Comparison of ENCODE assay signal across 8 cellular contexts in the genomic region with DNA sequence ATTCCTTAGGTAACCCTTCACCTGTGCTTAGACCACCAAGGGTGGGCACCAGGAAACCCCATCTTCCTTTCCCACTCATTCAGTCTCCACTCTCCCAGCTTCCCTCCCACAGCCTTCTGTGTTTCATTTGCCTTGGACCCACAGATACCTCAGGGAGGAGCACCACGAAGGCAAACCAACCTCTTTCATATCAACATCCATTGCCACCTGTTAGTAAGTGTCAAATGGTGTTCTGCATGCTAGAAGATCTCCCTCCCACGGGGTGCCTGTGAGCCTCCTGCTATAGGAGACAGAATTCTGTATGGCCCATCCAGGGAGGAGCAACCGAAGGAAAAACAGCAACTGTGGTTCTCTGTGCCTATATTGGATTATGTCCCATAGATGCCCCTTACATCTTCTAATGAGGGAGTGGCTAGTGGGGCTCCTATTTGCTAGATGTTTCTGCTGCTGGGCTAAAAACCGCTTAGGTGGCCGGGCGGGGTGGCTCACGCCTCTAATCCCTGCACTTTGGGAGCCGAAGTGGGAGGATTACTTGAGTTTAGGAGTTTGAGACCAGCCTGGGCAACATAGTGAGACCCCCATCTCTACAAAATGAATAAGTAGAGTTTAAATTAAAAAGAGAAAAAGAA. TPM values are rescaled to one million over a fixed set of nuclear protein-coding genes. Genes with fewer than 3 reads are reported as not detected.
DNase-seq lines count a peak whose midpoint lies in the region; ATAC-seq and TF ChIP-seq lines count a peak whose summit lies in the region.

No MANE protein-coding gene starts in this region.

- no peak for TF ChIP-seq EP300 in sigmoid colon (IDR thresholded peaks at IDR 0.05)

- no peak for TF ChIP-seq POLR2A in esophagus squamous epithelium (IDR thresholded peaks at IDR 0.05)
- TF ChIP-seq POLR2A in sigmoid colon (IDR thresholded peaks at IDR 0.05), result no peak

- H3K4me1 ChIP-seq in SJSA1 (replicated peaks) (peaks cover 5% of the 10 kb centered on the region), esophagus squamous epithelium (peaks cover 0 to 27% (median 5%) of the 10 kb centered on the region in 3 donors), sigmoid colon (peaks cover 0 to 10% (median 2%) of the 10 kb centered on the region in 4 donors)

- peak overlapping the region; percentile 72 for H3K27ac ChIP-seq in SJSA1
- H3K27ac ChIP-seq in esophagus squamous epithelium, result peak overlapping the region in 3 of 4 donors; percentile 24 to 61 (median 52)
- H3K27ac ChIP-seq in sigmoid colon, result peak overlapping the region; percentile 6 to 74 (median 56)

- DNase-seq in GM06990 (ENCODE audit: extremely low read depth, insufficient read length) (no peak), SJSA1 (ENCODE audit: low read depth in 1 of 2, low spot score in 2 of 2) (no peak), esophagus squamous epithelium (lab: John Stamatoyannopoulos, UW) (no peak), sigmoid colon (no peak), NCI-H510A treated with DMSO at 0.1 percent for 48 hours (lab: John Stamatoyannopoulos, UW) (no peak), SK-N-DZ (ENCODE audit: low spot score) (no peak)

- H3K9me3 ChIP-seq in SJSA1 (replicated peaks) (no peaks in the 10 kb centered on the region), esophagus squamous epithelium (no peaks in the 10 kb centered on the region), sigmoid colon (no peaks in the 10 kb centered on the region)

- H3K27me3 ChIP-seq in GM06990 (replicated peaks; ENCODE audit: control insufficient read depth, insufficient read depth, low read length), result no peaks in the 10 kb centered on the region
- H3K27me3 ChIP-seq in SJSA1 (replicated peaks), result no peaks in the 10 kb centered on the region
- H3K27me3 ChIP-seq in esophagus squamous epithelium, result no peaks in the 10 kb centered on the region
- no peaks in the 10 kb centered on the region for H3K27me3 ChIP-seq in sigmoid colon

- H3K36me3 ChIP-seq in GM06990 (ENCODE audit: control insufficient read depth, insufficient read depth, low read length) (no peaks in the 10 kb centered on the region), SJSA1 (no peaks in the 10 kb centered on the region), esophagus squamous epithelium (no peaks in the 10 kb centered on the region), sigmoid colon (no peaks in the 10 kb centered on the region)

- H3K4me3 ChIP-seq in GM06990 (replicated peaks; ENCODE audit: low read depth, low read length) (peak overlapping the region; percentile 46), SJSA1 (peak overlapping the region; percentile 7), esophagus squamous epithelium (peak overlapping the region in 3 of 4 donors; percentile 26 to 61 (median 30)), sigmoid colon (peak overlapping the region; percentile 17 to 37 (median 27))

- ATAC-seq in GM18909 (IDR thresholded peaks at IDR 0.05; ENCODE audit: poor library complexity, unreplicated experiment) (no peak), HG03565 (IDR thresholded peaks at IDR 0.05; ENCODE audit: unreplicated experiment) (no peak)

- 64 to 68% methylated on average over 6 to 8 of the region's 8 CpGs for WGBS in esophagus squamous epithelium, 2 donors
- WGBS in sigmoid colon, 2 donors, result 59 to 79% methylated on average over 8 of the region's 8 CpGs

- intact Hi-C loops in esophagus squamous epithelium (cut with DNase I), result loop anchor here (5.0 kb wide), 1 partner anchor 201 kb away; no protein-coding TSS in a partner anchor
- intact Hi-C loops in sigmoid colon (cut with DNase I), result loop anchor here (1.0 to 10.0 kb wide), 4 partner anchors 51 to 1544 kb away; a partner anchor contains a TSS

- TF ChIP-seq CTCF in GM06990 (IDR thresholded peaks at IDR 0.05; ENCODE audit: insufficient read depth, low read length, poor library complexity, severe bottlenecking) (no peak), esophagus squamous epithelium (IDR thresholded peaks at IDR 0.05) (no peak), sigmoid colon (IDR thresholded peaks at IDR 0.05) (no peak)

RNA-seq across cellular contexts. Expression of a gene that starts 25.6 kb away (rescaled TPM):
- total RNA-seq in SJSA1 (2014; rRNA removed; shearing (Covaris generic)), result 45.5 and 53.5 TPM in 2 replicates
- total RNA-seq in esophagus squamous epithelium (1 to 10 TPM in 3 of 4 donors, under 1 TPM in 1; 0.95 to 8.2 (median 3.8) TPM), sigmoid colon (10 to 100 TPM; 26.0 to 44.9 (median 36.4) TPM)
- 10 to 100 TPM; 16.6 to 23.4 (median 23.0) TPM for polyA plus RNA-seq in sigmoid colon
- 47.1 and 50.8 TPM in 2 replicates for polyA plus RNA-seq in SK-N-DZ (2014; cell fraction: cytosol; rRNA removed)
- 19.9 and 29.8 TPM in 2 replicates for polyA plus RNA-seq in SK-N-DZ (2014; cell fraction: nucleus; rRNA removed)
